8 cellular contexts compared by ENCODE assay signal in the genomic region with DNA sequence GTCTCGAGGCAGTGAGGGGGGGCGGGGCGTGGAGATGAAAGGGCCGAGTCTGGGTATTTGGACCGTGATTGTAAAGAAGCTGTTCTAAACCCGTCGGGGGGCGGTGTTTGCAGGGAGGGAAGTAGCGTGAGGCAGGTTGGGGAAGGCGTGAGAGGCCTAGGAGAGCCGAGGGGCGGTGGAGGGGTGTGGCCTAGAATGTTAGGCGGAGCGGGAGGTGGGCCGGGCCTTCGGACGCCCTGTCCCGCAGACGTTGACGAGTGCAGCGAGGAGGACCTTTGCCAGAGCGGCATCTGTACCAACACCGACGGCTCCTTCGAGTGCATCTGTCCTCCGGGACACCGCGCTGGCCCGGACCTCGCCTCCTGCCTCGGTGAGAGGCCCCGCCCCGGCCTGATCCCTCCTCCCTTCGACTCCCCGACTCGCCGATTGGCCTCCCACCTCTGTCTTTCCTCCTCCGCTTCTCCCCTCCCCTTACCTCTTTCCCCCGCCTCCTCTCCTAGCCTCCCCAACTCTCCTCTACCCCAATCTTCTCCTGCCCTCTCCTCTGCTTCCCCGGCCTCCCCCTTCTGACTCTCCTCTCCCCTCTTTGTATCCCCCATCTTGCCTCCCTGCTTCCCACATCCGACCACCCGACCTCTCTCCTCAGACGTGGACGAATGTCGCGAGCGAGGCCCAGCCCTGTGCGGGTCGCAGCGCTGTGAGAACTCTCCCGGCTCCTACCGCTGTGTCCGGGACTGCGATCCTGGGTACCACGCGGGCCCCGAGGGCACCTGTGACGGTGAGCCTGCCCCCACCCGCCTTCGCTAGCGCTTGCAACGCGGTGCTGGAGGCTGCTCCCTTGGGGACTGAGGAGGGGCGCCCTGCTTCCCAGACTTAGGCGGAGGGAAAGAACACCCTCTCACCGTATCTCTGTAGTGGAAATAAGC. TPM values are rescaled to one million over a fixed set of nuclear protein-coding genes. Genes with fewer than 3 reads are reported as not detected.
DNase-seq lines count a peak whose midpoint lies in the region; ATAC-seq and TF ChIP-seq lines count a peak whose summit lies in the region.

No MANE protein-coding gene starts in this region.

- peak overlapping the region; percentile 58 for H2AFZ ChIP-seq in trophoblast cell (ENCODE audit: insufficient read depth, low read length, poor library complexity)

- peak overlapping the region; percentile 91 for H3K9ac ChIP-seq in trophoblast cell (ENCODE audit: low read length)

- peak overlapping the region; percentile 38 for H2BK120ac ChIP-seq in trophoblast cell (ENCODE audit: insufficient read depth, low read length, poor library complexity)

- peaks cover 26% of the 10 kb centered on the region for H3K4me1 Mint-ChIP-seq in activated T-helper 17 cell treated with anti-CD3 and anti-CD28 coated beads, Interleukin-2, amount 50 U/mL, for 72 hours

- no peaks in the 10 kb centered on the region for H3K27me3 Mint-ChIP-seq in activated T-helper 17 cell treated with anti-CD3 and anti-CD28 coated beads, Interleukin-2, amount 50 U/mL, for 72 hours

- H3K36me3 ChIP-seq in trophoblast cell (ENCODE audit: control insufficient read depth in 1 of 2, insufficient read depth in 2 of 2, low read length in 2 of 2) (peaks cover 7% of the 10 kb centered on the region in 2 experiments), upper lobe of left lung (no peaks in the 10 kb centered on the region)

- peak overlapping the region; percentile 84 for H3K4me2 ChIP-seq in trophoblast cell (ENCODE audit: low read length)

- H3K9me3 ChIP-seq in trophoblast cell (ENCODE audit: insufficient read depth, low read depth, low read length) (peaks cover 11% of the 10 kb centered on the region), upper lobe of left lung (no peaks in the 10 kb centered on the region)

- H4K91ac ChIP-seq in trophoblast cell (ENCODE audit: low read depth, low read length), result peak overlapping the region; percentile 78

- H3K4me1 ChIP-seq in trophoblast cell (ENCODE audit: control insufficient read depth in 1 of 2, insufficient read depth in 2 of 2, low read length in 2 of 2) (peaks cover 12 to 14% of the 10 kb centered on the region in 2 experiments), upper lobe of left lung (peaks cover 38 to 54% (median 42%) of the 10 kb centered on the region in 4 donors)

- DNase-seq in OCI-M1 (lab: John Stamatoyannopoulos, UW) (peak; percentile 96), foreskin fibroblast (peak; percentile 82 to 87), trophoblast cell (peak; percentile 18 to 29), upper lobe of left lung (peak; percentile 87 to 91), DMS79 (lab: John Stamatoyannopoulos, UW) (no peak)

- peaks cover 6% of the 10 kb centered on the region for H3K27me3 ChIP-seq in trophoblast cell (ENCODE audit: insufficient read depth, low read length)
- H3K27me3 ChIP-seq in upper lobe of left lung, result peaks cover 0 to 20% (median 0%) of the 10 kb centered on the region in 4 donors

- peak overlapping the region; percentile 66 for H3K14ac ChIP-seq in trophoblast cell (ENCODE audit: low read length)

- TF ChIP-seq POLR2A in upper lobe of left lung (IDR thresholded peaks at IDR 0.05), result peak in 1 of 4 donors; percentile 45

- peak overlapping the region; percentile 4 for H2AK5ac ChIP-seq in trophoblast cell (ENCODE audit: low read length)

- H3K4me3 Mint-ChIP-seq in activated T-helper 17 cell treated with anti-CD3 and anti-CD28 coated beads, Interleukin-2, amount 50 U/mL, for 72 hours, result peak overlapping the region; percentile 97

- TF ChIP-seq EP300 in upper lobe of left lung (IDR thresholded peaks at IDR 0.05), result no peak

- peaks cover 82% of the 10 kb centered on the region for H3K36me3 Mint-ChIP-seq in activated T-helper 17 cell treated with anti-CD3 and anti-CD28 coated beads, Interleukin-2, amount 50 U/mL, for 72 hours (ENCODE audit: low read depth)

- peak overlapping the region; percentile 7 for H2BK5ac ChIP-seq in trophoblast cell (ENCODE audit: low read depth, low read length, poor library complexity)

- H3K18ac ChIP-seq in trophoblast cell (ENCODE audit: low read length), result peak overlapping the region; percentile 66

- peak overlapping the region; percentile 41 for H3K4ac ChIP-seq in trophoblast cell (ENCODE audit: low read depth, low read length)

- peak overlapping the region; percentile 56 to 71 for H3K4me3 ChIP-seq in foreskin fibroblast (ENCODE audit: low read depth in 1 of 2, low read length in 2 of 2)
- H3K4me3 ChIP-seq in trophoblast cell (ENCODE audit: low read depth, low read length), result peak overlapping the region; percentile 81
- peak overlapping the region; percentile 0 to 61 (median 52) for H3K4me3 ChIP-seq in upper lobe of left lung

- H3K9me3 Mint-ChIP-seq in activated T-helper 17 cell treated with anti-CD3 and anti-CD28 coated beads, Interleukin-2, amount 50 U/mL, for 72 hours, result no peaks in the 10 kb centered on the region

- H3K27ac ChIP-seq in trophoblast cell (ENCODE audit: low read depth, low read length) (peak overlapping the region; percentile 62), upper lobe of left lung (peak overlapping the region; percentile 54 to 82 (median 70))

- WGBS in trophoblast cell (ENCODE audit: extremely low coverage, insufficient coverage, insufficient read length), result no CpG with 5 or more reads among the region's 66 CpGs
- 13 to 22% methylated on average over 45 to 56 of the region's 66 CpGs for WGBS in upper lobe of left lung, 2 donors

- ATAC-seq in GM18868 (IDR thresholded peaks at IDR 0.05; ENCODE audit: unreplicated experiment) (peak; percentile 46), HG03469 (IDR thresholded peaks at IDR 0.05; ENCODE audit: unreplicated experiment) (peak; percentile 38), upper lobe of left lung (ENCODE audit: low FRiP score in 2 of 2) (peak; percentile 70 to 78)
- ATAC-seq in activated T-helper 17 cell treated with anti-CD3 and anti-CD28 coated beads, Interleukin-2, amount 50 U/mL, for 72 hours (replicated peaks), result peak; percentile 59

- peak overlapping the region; percentile 63 for H4K8ac ChIP-seq in trophoblast cell (ENCODE audit: low read depth, low read length)

- peak overlapping the region; percentile 10 for H4K12ac ChIP-seq in trophoblast cell (ENCODE audit: low read depth, low read length)

- H3K27ac Mint-ChIP-seq in activated T-helper 17 cell treated with anti-CD3 and anti-CD28 coated beads, Interleukin-2, amount 50 U/mL, for 72 hours, result peak overlapping the region; percentile 99

- peaks cover 20% of the 10 kb centered on the region for H3K79me1 ChIP-seq in trophoblast cell (ENCODE audit: low read length)

- TF ChIP-seq CTCF in foreskin fibroblast (IDR thresholded peaks at IDR 0.05; ENCODE audit: low read depth, low read length) (no peak), upper lobe of left lung (IDR thresholded peaks at IDR 0.05) (no peak)

- peaks cover 4% of the 10 kb centered on the region for H3K79me2 ChIP-seq in trophoblast cell (ENCODE audit: control insufficient read depth, insufficient read depth, low read length, poor library complexity)

- H2BK12ac ChIP-seq in trophoblast cell (ENCODE audit: low read length), result no peak overlapping the region

- H3K23ac ChIP-seq in trophoblast cell (ENCODE audit: low read length), result no peak overlapping the region

RNA-seq across cellular contexts. Expression of gene LTBP4, which starts 12.8 kb away (rescaled TPM):
- 100 to 1,000 TPM; 117 to 331 TPM for total RNA-seq in activated T-helper 17 cell treated with anti-CD3 and anti-CD28 coated beads, Interleukin-2, amount 50 U/mL, for 72 hours
- polyA plus RNA-seq in trophoblast cell (2013), result 93.8 and 98.4 TPM in 2 replicates
- 100 to 1,000 TPM; 125 to 541 (median 401) TPM for total RNA-seq in upper lobe of left lung

RNA-seq across cellular contexts. Expression of gene SHKBP1, which starts 37.3 kb away (rescaled TPM):
- 100 to 1,000 TPM; 113 to 126 TPM for total RNA-seq in activated T-helper 17 cell treated with anti-CD3 and anti-CD28 coated beads, Interleukin-2, amount 50 U/mL, for 72 hours
- 86.0 and 94.0 TPM in 2 replicates for polyA plus RNA-seq in trophoblast cell (2013)
- total RNA-seq in upper lobe of left lung, result 100 to 1,000 TPM in 2 of 6 donors, 10 to 100 TPM in 4; 60.6 to 232 (median 90.2) TPM
